Comparison of ENCODE assay signal across 28 cellular contexts in the genomic region with DNA sequence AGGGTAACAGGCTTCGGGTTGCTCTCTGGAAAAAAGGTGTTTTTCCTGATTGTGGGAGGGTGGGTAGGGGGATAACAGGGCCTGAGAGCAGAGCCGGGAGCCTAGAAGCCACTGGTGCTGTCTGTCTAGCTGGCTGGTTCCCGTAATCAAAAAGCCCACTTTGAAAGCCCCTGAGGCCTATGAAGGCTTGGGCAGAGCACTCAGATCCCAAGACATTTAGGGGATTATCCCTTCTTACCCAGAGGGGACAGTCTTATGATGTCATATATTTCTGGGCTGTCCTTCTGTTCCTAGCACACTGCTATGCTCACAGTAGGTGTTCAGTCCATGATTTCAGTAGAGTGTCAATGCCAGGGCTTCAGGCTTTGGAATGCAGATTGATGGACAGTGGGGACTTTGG. TPM values are rescaled to one million over a fixed set of nuclear protein-coding genes. Genes with fewer than 3 reads are reported as not detected.
DNase-seq lines count a peak whose midpoint lies in the region; ATAC-seq, FAIRE-seq and TF ChIP-seq lines count a peak whose summit lies in the region.
"Had no signal": no experiment of that assay in that cellular context is flagged by ENCODE, and none has a peak within 500 bp of the region (broad histone marks: within the 10 kb centered on the region; RNA-seq: fewer than 3 reads in every experiment).

No MANE protein-coding gene starts in this region.

- no peak overlapping the region for H3K4me2 ChIP-seq in neuronal stem cell (ENCODE audit: insufficient read depth, low read length, poor library complexity, severe bottlenecking)
- H3K4me2 ChIP-seq: BLaER1 had no signal

- no peak overlapping the region for H4K8ac ChIP-seq in neuronal stem cell (ENCODE audit: low read depth, low read length)

- no CpG with 5 or more reads among the region's 3 CpGs for WGBS in neuronal stem cell (ENCODE audit: extremely low coverage in 2 of 2, insufficient read length in 2 of 2, insufficient replicate concordance in 1 of 2), 2 donors

- no peak overlapping the region for H2BK15ac ChIP-seq in neuronal stem cell (ENCODE audit: low read length)

- DNase-seq in D341Med (ENCODE audit: low spot score) (peak; percentile 75), D721Med (ENCODE audit: insufficient read length, low spot score) (peak; percentile 79), NCI-H82 treated with DMSO at 0.1 percent for 48 hours (lab: John Stamatoyannopoulos, UW; ENCODE audit: unreplicated experiment) (peak; percentile 19), neuronal stem cell (ENCODE audit: low spot score) (no peak), NCI-H446 (lab: John Stamatoyannopoulos, UW) (no peak), foreskin melanocyte (no peak)
- DNase-seq: 8988T; ACHN; BE2C; C1 segment of cervical spinal cord; CD4-positive, alpha-beta memory T cell; CD4-positive, CD25-positive, alpha-beta regulatory T cell; CD8-positive, alpha-beta memory T cell; COR-L47; DMS 273 treated with DMSO at 0.1 percent for 48 hours; DMS153; DMS53; DMS79; DND-41; EL; GF-D8 had no signal

- H3K4me3 ChIP-seq in neuronal stem cell (ENCODE audit: low read length in 2 of 2) = no peak overlapping the region
- H3K4me3 ChIP-seq: BLaER1 had no signal

- no peak overlapping the region for H2BK12ac ChIP-seq in neuronal stem cell (ENCODE audit: low read length)

- H2BK120ac ChIP-seq in neuronal stem cell (ENCODE audit: low read depth, low read length) = no peak overlapping the region

- H3K4ac ChIP-seq in neuronal stem cell (ENCODE audit: low read length) = no peak overlapping the region

- H3K4me1 ChIP-seq in neuronal stem cell (ENCODE audit: control insufficient read depth in 2 of 2, insufficient read depth in 1 of 2, low read depth in 1 of 2, low read length in 2 of 2) = peaks cover 0 to 15% of the 10 kb centered on the region in 2 donors

- H3K27ac ChIP-seq in neuronal stem cell (replicated peaks; ENCODE audit: low read length) = no peak overlapping the region
- H3K27ac ChIP-seq: BLaER1 had no signal

- H4K91ac ChIP-seq in neuronal stem cell (ENCODE audit: low read depth, low read length, poor library complexity) = no peak overlapping the region

- H2BK5ac ChIP-seq in neuronal stem cell (ENCODE audit: low read length) = no peak overlapping the region

- no peak for ATAC-seq in HG03280 (IDR thresholded peaks at IDR 0.05; ENCODE audit: unreplicated experiment)

- H3K9me3 ChIP-seq in neuronal stem cell (replicated peaks in 1 of 2; ENCODE audit: control insufficient read depth in 2 of 2, insufficient read depth in 1 of 2, low read depth in 1 of 2, low read length in 2 of 2) = no peaks in the 10 kb centered on the region
- H3K9me3 ChIP-seq: BE2C, BLaER1 had no signal

- H2AFZ ChIP-seq in neuronal stem cell (ENCODE audit: low read length) = no peak overlapping the region

- TF ChIP-seq CTCF in D721Med (IDR thresholded peaks at IDR 0.05; ENCODE audit: insufficient read depth, missing control alignments) = no peak

- no peak overlapping the region for H2AK5ac ChIP-seq in neuronal stem cell (ENCODE audit: low read depth, low read length)

- FAIRE-seq in D721Med (lab: Jason Lieb, UNC) = peak; percentile 84
- FAIRE-seq: A204.1, GM12891, GM19239 had no signal

- no peak overlapping the region for H3K14ac ChIP-seq in neuronal stem cell (ENCODE audit: low read length)

- H3K36me3 ChIP-seq in neuronal stem cell (replicated peaks in 1 of 2; ENCODE audit: control insufficient read depth in 2 of 2, insufficient read depth in 2 of 2, low read length in 2 of 2) = no peaks in the 10 kb centered on the region
- H3K36me3 ChIP-seq: BE2C, BLaER1 had no signal

- H3K23ac ChIP-seq in neuronal stem cell (ENCODE audit: low read depth, low read length, poor library complexity) = no peak overlapping the region

- no peaks in the 10 kb centered on the region for H3K79me1 ChIP-seq in neuronal stem cell (ENCODE audit: low read depth, low read length)

- no peak overlapping the region for H3K9ac ChIP-seq in neuronal stem cell (ENCODE audit: low read depth, low read length, poor library complexity)
- H3K9ac ChIP-seq: BLaER1 had no signal

- H3K18ac ChIP-seq in neuronal stem cell (ENCODE audit: low read length) = peak overlapping the region; percentile 40

- peaks cover 0 to 37% (median 12%) of the 10 kb centered on the region in 3 experiments for H3K27me3 ChIP-seq in neuronal stem cell (ENCODE audit: control insufficient read depth in 3 of 3, insufficient read depth in 3 of 3, low read depth in 1 of 3, low read length in 3 of 3)
- H3K27me3 ChIP-seq: BE2C, BLaER1 had no signal

RNA-seq across cellular contexts. Expression of a gene that starts 45.1 kb away (rescaled TPM):
- polyA plus RNA-seq in neuronal stem cell (2013, experiment 1 of 2) = 8.5 TPM
- polyA plus RNA-seq in neuronal stem cell (2013, experiment 2 of 2) = 10.2 TPM
- polyA plus RNA-seq: AG04450; CD14-positive monocyte; CD8-positive, alpha-beta memory T cell had no signal

Comparison
In these comparisons a context has a peak if more than half of its experiments do, and no peak if none do; other contexts are left out.
1. DNase-seq: peak in D341Med (single experiment), D721Med (single experiment) and NCI-H82 treated with DMSO at 0.1 percent for 48 hours (single experiment); none in neuronal stem cell (single experiment), NCI-H446 (0 of 2) and foreskin melanocyte (single experiment).